15 cellular contexts compared by ENCODE assay signal in the genomic region with DNA sequence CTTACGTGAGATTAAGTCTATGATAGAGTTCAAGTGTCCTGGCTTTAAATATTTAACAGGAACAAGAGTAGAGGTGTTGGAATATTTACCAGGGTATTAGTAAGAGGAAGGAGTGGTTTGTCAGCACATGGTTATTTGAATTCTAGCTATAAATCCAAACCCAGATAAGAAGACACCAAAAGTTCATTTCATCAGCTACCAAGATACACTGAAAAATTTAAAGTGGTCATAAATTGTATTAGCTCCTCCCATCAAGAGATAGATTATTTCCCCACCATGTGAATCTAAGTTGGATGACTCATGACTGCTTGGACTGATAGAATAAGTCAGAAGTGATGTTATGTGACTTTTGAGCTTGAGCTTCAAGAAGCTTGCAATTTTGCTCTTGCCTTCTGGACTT.
DNase-seq lines count a peak whose midpoint lies in the region; ATAC-seq and TF ChIP-seq lines count a peak whose summit lies in the region.
"Had no signal": no experiment of that assay in that cellular context is flagged by ENCODE, and none has a peak within 500 bp of the region (broad histone marks: within the 10 kb centered on the region; RNA-seq: fewer than 3 reads in every experiment).

No MANE protein-coding gene starts in this region.

- H3K27ac ChIP-seq in vagina: no peak overlapping the region
- H3K27ac ChIP-seq: epithelial cell of prostate, thyroid gland had no signal

- H3K27ac Mint-ChIP-seq in mesothelial cell of epicardium: peak overlapping the region; percentile 68
- H3K27ac Mint-ChIP-seq: activated CD8-positive, alpha-beta memory T cell treated with anti-CD3 and anti-CD28 coated beads, Interleukin-2, amount 10 ng/mL, durations not matched to agents 7 days and 5 days had no signal

- no peaks in the 10 kb centered on the region for H3K36me3 Mint-ChIP-seq in mesothelial cell of epicardium
- H3K36me3 Mint-ChIP-seq: activated CD8-positive, alpha-beta memory T cell treated with anti-CD3 and anti-CD28 coated beads, Interleukin-2, amount 10 ng/mL, durations not matched to agents 7 days and 5 days had no signal

- DNase-seq in BJ (ENCODE audit: low read depth): peak; percentile 79
- DNase-seq in RKO (ENCODE audit: low spot score): peak; percentile 12
- DNase-seq in choroid plexus epithelial cell (ENCODE audit: low read depth): peak; percentile 94
- no peak for DNase-seq in mesothelial cell of epicardium (ENCODE audit: low spot score in 2 of 2, unreplicated experiment in 2 of 2)
- DNase-seq in NCI-H748 treated with DMSO at 0.1 percent for 48 hours (lab: John Stamatoyannopoulos, UW): no peak
- DNase-seq in mesenteric fat pad (ENCODE audit: low spot score): no peak
- no peak for DNase-seq in vagina (ENCODE audit: extremely low spot score in 2 of 2)
- DNase-seq: activated CD8-positive, alpha-beta memory T cell treated with anti-CD3 and anti-CD28 coated beads, Interleukin-2, amount 10 ng/mL, durations not matched to agents 7 days and 5 days; activated naive CD4-positive, alpha-beta T cell treated with Interleukin-2 at 50 U/mL for 16 hours; DMS 273 treated with DMSO at 0.1 percent for 48 hours; NK-92 treated with Interleukin-12 subunit alpha and Interleukin-12 subunit beta, amount 100 ng/mL, for 24 hours; thyroid gland had no signal

- no peaks in the 10 kb centered on the region for H3K27me3 Mint-ChIP-seq in mesothelial cell of epicardium (ENCODE audit: low read depth)

- TF ChIP-seq CTCF in BJ (IDR thresholded peaks at IDR 0.05; ENCODE audit: insufficient read depth, low read depth, low read length) (no peak), choroid plexus epithelial cell (conservative IDR thresholded peaks at IDR 0.05; ENCODE audit: low read depth, low read length) (no peak), mesothelial cell of epicardium (IDR thresholded peaks at IDR 0.05; ENCODE audit: unreplicated experiment) (no peak), vagina (IDR thresholded peaks at IDR 0.05) (no peak)

- no peak for TF ChIP-seq POLR2A in vagina (IDR thresholded peaks at IDR 0.05)

- H3K4me3 ChIP-seq in BJ (ENCODE audit: low read depth, low read length) (no peak overlapping the region), choroid plexus epithelial cell (ENCODE audit: low read depth, low read length) (no peak overlapping the region), vagina (no peak overlapping the region)
- H3K4me3 ChIP-seq: thyroid gland had no signal

- no peaks in the 10 kb centered on the region for H3K9me3 Mint-ChIP-seq in mesothelial cell of epicardium
- H3K9me3 Mint-ChIP-seq: central memory CD8-positive, alpha-beta T cell had no signal

- intact Hi-C loops in vagina (cut with DNase I): no loop called here

- H3K4me1 ChIP-seq in vagina: peaks cover 11% of the 10 kb centered on the region

- H3K36me3 ChIP-seq in BJ (ENCODE audit: control insufficient read depth, insufficient read depth, low read length) (no peaks in the 10 kb centered on the region), vagina (no peaks in the 10 kb centered on the region)
- H3K36me3 ChIP-seq: thyroid gland had no signal

- H3K9me3 ChIP-seq in vagina: no peaks in the 10 kb centered on the region
- H3K9me3 ChIP-seq: thyroid gland had no signal

- no peak overlapping the region for H3K4me3 Mint-ChIP-seq in mesothelial cell of epicardium
- H3K4me3 Mint-ChIP-seq: activated CD8-positive, alpha-beta memory T cell treated with anti-CD3 and anti-CD28 coated beads, Interleukin-2, amount 10 ng/mL, durations not matched to agents 7 days and 5 days; central memory CD8-positive, alpha-beta T cell had no signal

- peaks cover 25% of the 10 kb centered on the region for H3K4me1 Mint-ChIP-seq in mesothelial cell of epicardium

- ATAC-seq in HG03159 (IDR thresholded peaks at IDR 0.05; ENCODE audit: unreplicated experiment): no peak
- ATAC-seq: activated CD8-positive, alpha-beta memory T cell treated with anti-CD3 and anti-CD28 coated beads, Interleukin-2, amount 10 ng/mL, durations not matched to agents 7 days and 5 days had no signal

- H3K27me3 ChIP-seq in BJ (ENCODE audit: control insufficient read depth, insufficient read depth, low read length) (no peaks in the 10 kb centered on the region), vagina (no peaks in the 10 kb centered on the region)
- H3K27me3 ChIP-seq: thyroid gland had no signal

- POLR2A ChIA-PET in BJ (lab: Charles Lee): interaction anchor here (1.5 kb wide), 1 partner anchor 53 kb away, joined by 4 read pairs; no protein-coding TSS in a partner anchor

- CTCF ChIA-PET in BJ (lab: Yijun Ruan, JAX): interaction anchor here (0.6 to 7.2 kb wide), 10 partner anchors 10 to 610 kb away, joined by 3 to 44 read pairs (median 5); a partner anchor contains a TSS

Comparison
In these comparisons a context has a peak if more than half of its experiments do, and no peak if none do; other contexts are left out.
1. DNase-seq: peak in BJ (single experiment), RKO (single experiment) and choroid plexus epithelial cell (single experiment); none in mesothelial cell of epicardium (0 of 2), NCI-H748 treated with DMSO at 0.1 percent for 48 hours (single experiment), mesenteric fat pad (single experiment) and vagina (0 of 2).